9 cellular contexts compared by ENCODE assay signal in genomic region chr9:16626577-16627130, GRCh38.
A peak's percentile ranks its signal among the peaks of the same experiment; 100 is the strongest.
DNase-seq lines count a peak whose midpoint lies in the region; ATAC-seq, FAIRE-seq and TF ChIP-seq lines count a peak whose summit lies in the region.
"Had no signal": no experiment of that assay in that cellular context is flagged by ENCODE, and none has a peak within 500 bp of the region (broad histone marks: within the 10 kb centered on the region; RNA-seq: fewer than 3 reads in every experiment).

No MANE protein-coding gene starts in this region.

- no peak overlapping the region for H3K4me3 ChIP-seq in H7 (ENCODE audit: insufficient read depth, low read depth, low read length)
- peak overlapping the region; percentile 15 to 38 for H3K4me3 ChIP-seq in Panc1 (ENCODE audit: low read depth in 2 of 2, low read length in 2 of 2)
- H3K4me3 ChIP-seq in sigmoid colon: peak overlapping the region in 1 of 4 donors; percentile 3
- no peak overlapping the region for H3K4me3 ChIP-seq in small intestine (ENCODE audit: low read depth in 1 of 2, low read length in 2 of 2)

- H3K9me3 ChIP-seq in Panc1 (ENCODE audit: control insufficient read depth, insufficient read depth, low read depth, low read length) (no peaks in the 10 kb centered on the region), sigmoid colon (no peaks in the 10 kb centered on the region), small intestine (ENCODE audit: control insufficient read depth, low read depth) (no peaks in the 10 kb centered on the region)

- in situ Hi-C loops in Panc1 (cut with HindIII; ENCODE audit: low pct_unique_long_range_greater_than_20kb, low sequenced_read_pairs): no loop called here

- intact Hi-C loops in Panc1 (cut with micrococcal nuclease; ENCODE audit: unreplicated experiment) (loop anchor here (10.0 kb wide), 1 partner anchor 78 kb away; no protein-coding TSS in a partner anchor), sigmoid colon (cut with DNase I) (no loop called here)

- H3K36me3 ChIP-seq in H7 (replicated peaks; ENCODE audit: control insufficient read depth, insufficient read depth, low read length) (no peaks in the 10 kb centered on the region), Panc1 (ENCODE audit: control insufficient read depth, insufficient read depth, low read length) (no peaks in the 10 kb centered on the region), sigmoid colon (no peaks in the 10 kb centered on the region), small intestine (ENCODE audit: control insufficient read depth in 2 of 2, insufficient read depth in 2 of 2, low read length in 2 of 2) (no peaks in the 10 kb centered on the region)

- DNase-seq in H7: peak; percentile 7
- DNase-seq in Panc1 (ENCODE audit: low read depth, low spot score): peak; percentile 10
- peak; percentile 72 for DNase-seq in foreskin melanocyte
- peak; percentile 76 for DNase-seq in sigmoid colon
- no peak for DNase-seq in small intestine
- DNase-seq in NCI-H1048 (lab: John Stamatoyannopoulos, UW): no peak
- DNase-seq: activated T-cell treated with anti-CD3 and anti-CD28 coated beads, Interleukin-2, amount 50 U/mL, for 48 hours had no signal

- no peak for TF ChIP-seq EP300 in sigmoid colon (IDR thresholded peaks at IDR 0.05)

- no TSS peak for BruUV-seq in Panc1 (replicated peaks; lab: Mats Ljungman, UMichigan)

- POLR2A ChIA-PET in Panc1 (lab: Charles Lee): no interaction called here

- WGBS in sigmoid colon, 2 donors: 62 to 74% methylated on average over 13 of the region's 13 CpGs
- WGBS in small intestine, 3 donors: 28 to 48% (median 33%) methylated on average over 13 of the region's 13 CpGs

- H3K27ac ChIP-seq in Panc1 (ENCODE audit: low read length): peak overlapping the region; percentile 88
- peak overlapping the region; percentile 30 to 85 (median 67) for H3K27ac ChIP-seq in sigmoid colon
- H3K27ac ChIP-seq in small intestine (ENCODE audit: low read depth in 1 of 2, low read length in 1 of 2): peak overlapping the region in 1 of 2 donors; percentile 39

- H3K27me3 ChIP-seq in H7 (ENCODE audit: control insufficient read depth, insufficient read depth, low read length) (no peaks in the 10 kb centered on the region), Panc1 (ENCODE audit: control insufficient read depth, insufficient read depth, low read length) (no peaks in the 10 kb centered on the region), sigmoid colon (no peaks in the 10 kb centered on the region), small intestine (ENCODE audit: control insufficient read depth in 2 of 2, insufficient read depth in 2 of 2, low read length in 2 of 2) (peaks cover 0 to 2% of the 10 kb centered on the region in 2 donors)

- ATAC-seq in Panc1 (peak; percentile 93), GM18511 (IDR thresholded peaks at IDR 0.05; ENCODE audit: unreplicated experiment) (no peak), HG03196 (IDR thresholded peaks at IDR 0.05; ENCODE audit: unreplicated experiment) (no peak)

- H3K4me1 ChIP-seq in Panc1 (ENCODE audit: control insufficient read depth, insufficient read depth, low read length) (peaks cover 3% of the 10 kb centered on the region), sigmoid colon (peaks cover 0 to 75% (median 54%) of the 10 kb centered on the region in 4 donors), small intestine (ENCODE audit: control insufficient read depth in 2 of 2, insufficient read depth in 1 of 2, low read depth in 1 of 2, low read length in 1 of 2) (no peaks in the 10 kb centered on the region)

- FAIRE-seq in small intestine (lab: Jason Lieb, UNC): no peak

- TF ChIP-seq POLR2A in sigmoid colon (IDR thresholded peaks at IDR 0.05): no peak

- no peak for TF ChIP-seq CTCF in Panc1 (IDR thresholded peaks at IDR 0.05)
- TF ChIP-seq CTCF in sigmoid colon (IDR thresholded peaks at IDR 0.05): no peak

- CTCF ChIA-PET in Panc1 (lab: Charles Lee): no interaction called here

Comparison
In these comparisons a context has a peak if more than half of its experiments do, and no peak if none do; other contexts are left out.
1. DNase-seq: peak in H7 (single experiment), Panc1 (single experiment), foreskin melanocyte (single experiment) and sigmoid colon (single experiment); none in small intestine (single experiment) and NCI-H1048 (single experiment).
2. H3K4me3 ChIP-seq: peak in Panc1 (2 of 2); none in H7 (single experiment) and small intestine (0 of 2).